In the genomic region with DNA sequence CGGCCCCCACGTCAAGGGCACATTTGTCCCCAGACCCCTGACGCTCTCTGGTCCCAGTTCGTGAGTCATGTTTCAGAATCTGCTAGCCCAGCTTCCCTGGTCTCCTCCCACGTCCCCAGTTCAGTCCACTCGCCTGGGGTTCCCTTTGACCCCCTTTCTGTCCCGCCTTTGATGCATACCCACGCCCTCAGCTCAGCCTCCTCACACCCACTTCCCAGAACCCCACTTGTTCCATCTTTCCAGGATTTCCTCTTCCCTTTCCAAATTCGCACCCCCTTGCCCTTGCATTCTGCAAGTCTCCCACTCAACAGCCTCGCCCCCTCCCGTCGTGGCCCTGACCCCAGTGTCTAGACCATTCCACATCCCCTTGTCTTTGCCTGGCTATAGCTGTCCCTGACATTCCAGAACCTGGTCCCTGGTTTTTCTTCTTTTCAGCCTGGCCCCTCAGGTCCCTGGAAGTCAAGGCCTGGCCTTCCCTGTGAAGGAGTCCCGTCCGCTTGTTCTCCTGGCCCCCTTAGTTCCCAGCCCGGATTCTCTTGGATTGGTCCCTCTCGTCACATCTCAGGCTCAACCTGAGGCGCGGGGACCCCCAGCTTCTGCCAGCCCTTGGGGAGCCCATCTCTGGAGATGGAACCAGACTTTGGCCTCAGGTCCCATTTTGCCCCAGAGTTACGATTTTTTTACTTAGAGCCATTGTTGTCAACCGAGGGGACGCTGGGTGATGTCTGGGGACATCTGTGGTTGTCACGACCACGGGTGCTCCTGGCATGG, we compare ENCODE assay signal across 10 cellular contexts. TPM values are rescaled to one million over a fixed set of nuclear protein-coding genes. Genes with fewer than 3 reads are reported as not detected.
DNase-seq lines count a peak whose midpoint lies in the region; ATAC-seq, FAIRE-seq and TF ChIP-seq lines count a peak whose summit lies in the region.
"Had no signal": no experiment of that assay in that cellular context is flagged by ENCODE, and none has a peak within 500 bp of the region (broad histone marks: within the 10 kb centered on the region; RNA-seq: fewer than 3 reads in every experiment).

No MANE protein-coding gene starts in this region.

- H3K4me1 ChIP-seq in heart left ventricle = peaks cover 3 to 46% (median 14%) of the 10 kb centered on the region in 12 donors
- H3K4me1 ChIP-seq in GM12878 (ENCODE audit: control insufficient read depth, insufficient read depth, low read length) = peaks cover 14% of the 10 kb centered on the region
- peaks cover 27% of the 10 kb centered on the region for H3K4me1 ChIP-seq in upper lobe of right lung

- peaks cover 56% of the 10 kb centered on the region for H3K79me2 ChIP-seq in GM12878 (ENCODE audit: control insufficient read depth, insufficient read depth, low read length)

- TSS peak; percentile 32 for BruUV-seq in GM12878 (replicated peaks; lab: Mats Ljungman, UMichigan)

- no peak for TF ChIP-seq RAD21 in GM12878 (IDR thresholded peaks at IDR 0.05; ENCODE audit: insufficient read depth, low read depth, low read length)

- ATAC-seq in heart left ventricle (no peak), left ventricle myocardium superior (no peak), GM12878 (no peak), memory B cell (ENCODE audit: low read depth) (no peak), upper lobe of right lung (peak; percentile 15)

- H3K4me3 ChIP-seq in heart left ventricle (peak overlapping the region; percentile 70 to 100 (median 86)), GM12878 (peak overlapping the region; percentile 76), upper lobe of right lung (peak overlapping the region; percentile 95)

- peak overlapping the region; percentile 99 for H3K4me2 ChIP-seq in GM12878 (ENCODE audit: control insufficient read depth, insufficient read depth)

- H3K4me3 Mint-ChIP-seq in memory B cell = peak overlapping the region; percentile 100

- H3K9me3 Mint-ChIP-seq in memory B cell = no peaks in the 10 kb centered on the region

- peaks cover 46% of the 10 kb centered on the region for H3K4me1 Mint-ChIP-seq in memory B cell

- no peaks in the 10 kb centered on the region for H3K9me3 ChIP-seq in heart left ventricle
- H3K9me3 ChIP-seq in GM12878 (replicated peaks; ENCODE audit: control insufficient read depth, insufficient read depth, low read length) = no peaks in the 10 kb centered on the region
- H3K9me3 ChIP-seq in upper lobe of right lung = no peaks in the 10 kb centered on the region

- POLR2A ChIA-PET in GM12878 (lab: Charles Lee) = interaction anchor here (0.9 to 1.2 kb wide), 2 partner anchors 10 to 237 kb away, joined by 3 to 5 read pairs; no protein-coding TSS in a partner anchor

- in situ Hi-C loops in GM12878 (cut with MboI) = no loop called here

- peak in 1 of 5 donors; percentile 27 for DNase-seq in heart left ventricle
- no peak for DNase-seq in left ventricle myocardium superior
- DNase-seq in GM12878 (ENCODE audit: low read depth, low spot score) = no peak
- no peak for DNase-seq in memory B cell (ENCODE audit: low spot score in 2 of 2)
- no peak for DNase-seq in upper lobe of right lung
- DNase-seq in globus pallidus (ENCODE audit: low spot score) = no peak
- no peak for DNase-seq in GM12892 (ENCODE audit: insufficient read length)
- DNase-seq in NAMALWA (ENCODE audit: low spot score) = no peak
- DNase-seq: cerebellar nuclear complex, GDM1 had no signal

- FAIRE-seq in GM12878 (lab: Jason Lieb, UNC) (no peak), GM12892 (lab: Jason Lieb, UNC) (no peak)

- TF ChIP-seq POLR2A in heart left ventricle (IDR thresholded peaks at IDR 0.05) = no peak
- TF ChIP-seq POLR2A in GM12878 (IDR thresholded peaks at IDR 0.05; ENCODE audit: low read depth, low read length) = no peak
- no peak for TF ChIP-seq POLR2A in GM12892 (IDR thresholded peaks at IDR 0.05; ENCODE audit: low read depth, low read length)

- peaks cover 0 to 6% (median 0%) of the 10 kb centered on the region in 9 donors for H3K36me3 ChIP-seq in heart left ventricle
- H3K36me3 ChIP-seq in GM12878 (ENCODE audit: control insufficient read depth in 2 of 2, insufficient read depth in 2 of 2, low read length in 1 of 2) = peaks cover 0 to 3% of the 10 kb centered on the region in 2 experiments; a peak in 1 of 4 replicates
- H3K36me3 ChIP-seq in upper lobe of right lung = no peaks in the 10 kb centered on the region

- H3K27me3 ChIP-seq in heart left ventricle (no peaks in the 10 kb centered on the region), GM12878 (replicated peaks in 1 of 2; ENCODE audit: control insufficient read depth in 2 of 2, insufficient read depth in 2 of 2, low read length in 1 of 2) (no peaks in the 10 kb centered on the region), upper lobe of right lung (no peaks in the 10 kb centered on the region)

- H2AFZ ChIP-seq in GM12878 (ENCODE audit: control insufficient read depth, low read depth, low read length) = no peak overlapping the region

- RAD21 ChIA-PET in GM12878 (lab: Charles Lee; ENCODE audit: unreplicated experiment) = interaction anchor here (0.9 kb wide), 1 partner anchor 237 kb away, joined by 3 read pairs; no protein-coding TSS in a partner anchor

- peaks cover 17% of the 10 kb centered on the region for H3K36me3 Mint-ChIP-seq in memory B cell

- peak overlapping the region; percentile 91 for H3K9ac ChIP-seq in GM12878 (ENCODE audit: control insufficient read depth, insufficient read depth, low read length)

- no peaks in the 10 kb centered on the region for H4K20me1 ChIP-seq in GM12878 (ENCODE audit: control insufficient read depth, insufficient read depth)

- no peak for TF ChIP-seq EP300 in GM12878 (IDR thresholded peaks at IDR 0.05; ENCODE audit: borderline replicate concordance in 1 of 2, control insufficient read depth in 1 of 2, low read depth in 2 of 2, low read length in 2 of 2)

- 69 to 74% (median 72%) methylated on average over 23 of the region's 23 CpGs for WGBS in heart left ventricle, 4 donors
- 55% methylated on average over 23 of the region's 23 CpGs for WGBS in GM12878 (ENCODE audit: insufficient coverage, insufficient replicate concordance, low lambda C conversion rate, missing lambda C conversion rate)

- intact Hi-C loops in heart left ventricle (cut with DNase I) (no loop called here), left ventricle myocardium superior (cut with micrococcal nuclease) (no loop called here), GM12878 (cut with micrococcal nuclease; ENCODE audit: unreplicated experiment) (no loop called here), upper lobe of right lung (cut with DNase I) (no loop called here)

- H3K27ac Mint-ChIP-seq in memory B cell = peak overlapping the region; percentile 66

- SMC1A ChIA-PET in GM12878 (lab: Charles Lee; ENCODE audit: uncharacterized antibody, unreplicated experiment) = no interaction called here

- no peak for TF ChIP-seq CTCF in heart left ventricle (IDR thresholded peaks at IDR 0.05)
- TF ChIP-seq CTCF in GM12878 (IDR thresholded peaks at IDR 0.05 in 2 of 3, conservative IDR thresholded peaks at IDR 0.05 in 1 of 3; ENCODE audit: control insufficient read depth in 2 of 3, extremely low read depth in 1 of 3, insufficient read depth in 1 of 3, low read depth in 3 of 3, low read length in 3 of 3) = no peak
- no peak for TF ChIP-seq CTCF in upper lobe of right lung (IDR thresholded peaks at IDR 0.05)

- H3K27ac ChIP-seq in heart left ventricle (peak overlapping the region in 1 of 12 donors; percentile 93), GM12878 (ENCODE audit: control insufficient read depth, insufficient read depth) (peak overlapping the region; percentile 94), upper lobe of right lung (no peak overlapping the region)

- CTCF ChIA-PET in GM12878 (lab: Yijun Ruan, JAX) = interaction anchor here (0.6 to 1.1 kb wide), 2 partner anchors 23 to 101 kb away, joined by 3 read pairs; no protein-coding TSS in a partner anchor

- H3K27me3 Mint-ChIP-seq in memory B cell = no peaks in the 10 kb centered on the region

RNA-seq across cellular contexts. Expression of gene NCLN, which starts 1.3 kb away (rescaled TPM):
- total RNA-seq in heart left ventricle (10 to 100 TPM; 16.7 to 47.5 (median 26.4) TPM), left ventricle myocardium superior (27.8 TPM), GM12878 (2014; rRNA removed) (35.0 and 43.0 TPM in 2 replicates), GM12878 (2014; rRNA removed; fragmentation: Illumina TruSeq; extraction: Trizol) (14.5 and 18.6 TPM in 2 replicates), GM12878 (2021) (69.2 and 79.1 TPM in 2 replicates), upper lobe of right lung (71.4 TPM)
- polyA plus RNA-seq in heart left ventricle (10 to 100 TPM; 20.5 to 67.5 TPM), GM12878 (2011; rRNA removed) (10.7 and 29.5 TPM in 2 replicates), GM12878 (2014; fragmentation: Illumina TruSeq; extraction: Trizol) (2.3 and 11.6 TPM in 2 replicates), GM12878 (2014; fragmentation: Nextera tagmentation; extraction: Ambion mirVana) (1 to 10 TPM; 2.2 to 7.2 TPM), GM12878 (2014; rRNA removed) (42.6 and 64.0 TPM in 2 replicates), GM12878 (2016; fragmentation: Nextera tagmentation; extraction: Ambion mirVana) (10 to 100 TPM; 71.8 to 75.2 TPM)
- 37.3 and 45.2 TPM in 2 replicates for total RNA-seq in GM12878 (2013; cell fraction: nucleolus; rRNA removed)
- polyA plus RNA-seq in GM12878 (2011; ENCODE audit: low read depth) = 8.1 TPM
- 38.7 and 57.3 TPM in 2 replicates for polyA plus RNA-seq in GM12878 (2011; cell fraction: cytosol; rRNA removed)
- 95.1 and 119 TPM in 2 replicates for polyA plus RNA-seq in GM12878 (2011; cell fraction: nucleus; rRNA removed)
- polyA plus RNA-seq in GM12878 (2012) = 36.4 and 40.2 TPM in 2 replicates
- 28.0 and 50.8 TPM in 2 replicates for polyA minus RNA-seq in GM12878 (2011; rRNA and poly(A)+ RNA removed)
- polyA minus RNA-seq in GM12878 (2011; cell fraction: cytosol; rRNA and poly(A)+ RNA removed) = 25.0 and 25.9 TPM in 2 replicates
- polyA minus RNA-seq in GM12878 (2011; cell fraction: nucleus; rRNA and poly(A)+ RNA removed) = 12.5 and 24.5 TPM in 2 replicates
- 18.2 TPM for polyA plus RNA-seq in GM12892 (2012; ENCODE audit: missing spikeins)

RNA-seq across cellular contexts. Expression of gene S1PR4, which starts 8.5 kb away (rescaled TPM):
- total RNA-seq in heart left ventricle = 1 to 10 TPM in 4 of 9 donors, under 1 TPM in 5; 0.35 to 5.5 (median 0.87) TPM
- 1 to 10 TPM; 1.4 to 1.7 TPM for polyA plus RNA-seq in heart left ventricle
- 1.0 TPM for total RNA-seq in left ventricle myocardium superior
- 25.9 and 29.4 TPM in 2 replicates for total RNA-seq in GM12878 (2013; cell fraction: nucleolus; rRNA removed)
- 50.1 and 57.7 TPM in 2 replicates for total RNA-seq in GM12878 (2014; rRNA removed)
- 4.7 and 6.1 TPM in 2 replicates for total RNA-seq in GM12878 (2014; rRNA removed; fragmentation: Illumina TruSeq; extraction: Trizol)
- total RNA-seq in GM12878 (2021) = 32.4 and 33.7 TPM in 2 replicates
- polyA plus RNA-seq in GM12878 (2011; ENCODE audit: low read depth) = 5.5 TPM
- not detected in 2 replicates for polyA plus RNA-seq in GM12878 (2011; rRNA removed)
- 0.04 TPM in 1 of 2 replicates, not detected in the other for polyA plus RNA-seq in GM12878 (2011; cell fraction: cytosol; rRNA removed)
- polyA plus RNA-seq in GM12878 (2011; cell fraction: nucleus; rRNA removed) = 0.26 and 0.33 TPM in 2 replicates
- polyA plus RNA-seq in GM12878 (2012) = 20.4 and 25.5 TPM in 2 replicates
- polyA plus RNA-seq in GM12878 (2014; fragmentation: Illumina TruSeq; extraction: Trizol) = 0.54 TPM in 1 of 2 replicates, not detected in the other
- polyA plus RNA-seq in GM12878 (2014; fragmentation: Nextera tagmentation; extraction: Ambion mirVana) = 1 to 10 TPM in 1 of 2 experiments, under 1 TPM in 1; 0.19 to 1.2 TPM
- polyA plus RNA-seq in GM12878 (2014; rRNA removed) = 35.7 and 44.5 TPM in 2 replicates
- polyA plus RNA-seq in GM12878 (2016; fragmentation: Nextera tagmentation; extraction: Ambion mirVana) = 10 to 100 TPM; 42.2 to 43.3 TPM
- polyA minus RNA-seq in GM12878 (2011; rRNA and poly(A)+ RNA removed) = not detected in 2 replicates
- polyA minus RNA-seq in GM12878 (2011; cell fraction: cytosol; rRNA and poly(A)+ RNA removed) = not detected in 2 replicates
- polyA minus RNA-seq in GM12878 (2011; cell fraction: nucleus; rRNA and poly(A)+ RNA removed) = 0.29 TPM in 1 of 2 replicates, not detected in the other
- 22.3 TPM for total RNA-seq in upper lobe of right lung
- 3.2 TPM for polyA plus RNA-seq in GM12892 (2012; ENCODE audit: missing spikeins)

RNA-seq across cellular contexts. Expression of gene CELF5, which starts 37.4 kb away (rescaled TPM):
- total RNA-seq in heart left ventricle (not detected), left ventricle myocardium superior (not detected), GM12878 (2014; rRNA removed) (not detected in 2 replicates), GM12878 (2014; rRNA removed; fragmentation: Illumina TruSeq; extraction: Trizol) (not detected in 2 replicates), GM12878 (2021) (not detected in 2 replicates), upper lobe of right lung (not detected)
- polyA plus RNA-seq in heart left ventricle (not detected), GM12878 (2011; rRNA removed) (0.01 and 0.04 TPM in 2 replicates), GM12878 (2014; fragmentation: Illumina TruSeq; extraction: Trizol) (not detected in 2 replicates), GM12878 (2014; fragmentation: Nextera tagmentation; extraction: Ambion mirVana) (not detected), GM12878 (2014; rRNA removed) (0.01 and 0.16 TPM in 2 replicates), GM12878 (2016; fragmentation: Nextera tagmentation; extraction: Ambion mirVana) (not detected)
- total RNA-seq in GM12878 (2013; cell fraction: nucleolus; rRNA removed) = not detected in 2 replicates
- polyA plus RNA-seq in GM12878 (2011; ENCODE audit: low read depth) = not detected
- polyA plus RNA-seq in GM12878 (2011; cell fraction: cytosol; rRNA removed) = not detected in 2 replicates
- polyA plus RNA-seq in GM12878 (2011; cell fraction: nucleus; rRNA removed) = 0.16 and 0.51 TPM in 2 replicates
- 0.07 TPM in 1 of 2 replicates, not detected in the other for polyA plus RNA-seq in GM12878 (2012)
- 0.21 TPM in 1 of 2 replicates, not detected in the other for polyA minus RNA-seq in GM12878 (2011; rRNA and poly(A)+ RNA removed)
- not detected in 2 replicates for polyA minus RNA-seq in GM12878 (2011; cell fraction: cytosol; rRNA and poly(A)+ RNA removed)
- 0.38 TPM in 1 of 2 replicates, not detected in the other for polyA minus RNA-seq in GM12878 (2011; cell fraction: nucleus; rRNA and poly(A)+ RNA removed)
- polyA plus RNA-seq in GM12892 (2012; ENCODE audit: missing spikeins) = not detected

RNA-seq across cellular contexts. Expression of gene GNA15, which starts 51.2 kb away (rescaled TPM):
- total RNA-seq in heart left ventricle (10 to 100 TPM in 1 of 9 donors, 1 to 10 TPM in 8; 1.1 to 15.2 (median 2.1) TPM), left ventricle myocardium superior (2.1 TPM), GM12878 (2014; rRNA removed) (16.7 and 18.0 TPM in 2 replicates), GM12878 (2014; rRNA removed; fragmentation: Illumina TruSeq; extraction: Trizol) (8.7 and 9.5 TPM in 2 replicates), GM12878 (2021) (16.2 and 16.9 TPM in 2 replicates), upper lobe of right lung (18.6 TPM)
- polyA plus RNA-seq in heart left ventricle (1 to 10 TPM in 1 of 2 donors, under 1 TPM in 1; 0.69 to 1.5 TPM), GM12878 (2011; rRNA removed) (10.2 and 16.6 TPM in 2 replicates), GM12878 (2014; fragmentation: Illumina TruSeq; extraction: Trizol) (2.5 and 7.3 TPM in 2 replicates), GM12878 (2014; fragmentation: Nextera tagmentation; extraction: Ambion mirVana) (1 to 10 TPM in 1 of 2 experiments, under 1 TPM in 1; 0.42 to 1.7 TPM), GM12878 (2014; rRNA removed) (13.0 and 13.8 TPM in 2 replicates), GM12878 (2016; fragmentation: Nextera tagmentation; extraction: Ambion mirVana) (10 to 100 TPM in 1 of 2 experiments, 1 to 10 TPM in 1; 8.7 to 10.1 TPM)
- total RNA-seq in GM12878 (2013; cell fraction: nucleolus; rRNA removed) = 17.5 and 19.5 TPM in 2 replicates
- polyA plus RNA-seq in GM12878 (2011; ENCODE audit: low read depth) = 1.9 TPM
- 23.5 and 26.3 TPM in 2 replicates for polyA plus RNA-seq in GM12878 (2011; cell fraction: cytosol; rRNA removed)
- polyA plus RNA-seq in GM12878 (2011; cell fraction: nucleus; rRNA removed) = 16.4 and 17.5 TPM in 2 replicates
- polyA plus RNA-seq in GM12878 (2012) = 6.3 and 11.1 TPM in 2 replicates
- 13.3 and 23.2 TPM in 2 replicates for polyA minus RNA-seq in GM12878 (2011; rRNA and poly(A)+ RNA removed)
- 10.2 and 11.1 TPM in 2 replicates for polyA minus RNA-seq in GM12878 (2011; cell fraction: cytosol; rRNA and poly(A)+ RNA removed)
- 4.6 and 6.2 TPM in 2 replicates for polyA minus RNA-seq in GM12878 (2011; cell fraction: nucleus; rRNA and poly(A)+ RNA removed)
- polyA plus RNA-seq in GM12892 (2012; ENCODE audit: missing spikeins) = 24.1 TPM
